In the genomic region with DNA sequence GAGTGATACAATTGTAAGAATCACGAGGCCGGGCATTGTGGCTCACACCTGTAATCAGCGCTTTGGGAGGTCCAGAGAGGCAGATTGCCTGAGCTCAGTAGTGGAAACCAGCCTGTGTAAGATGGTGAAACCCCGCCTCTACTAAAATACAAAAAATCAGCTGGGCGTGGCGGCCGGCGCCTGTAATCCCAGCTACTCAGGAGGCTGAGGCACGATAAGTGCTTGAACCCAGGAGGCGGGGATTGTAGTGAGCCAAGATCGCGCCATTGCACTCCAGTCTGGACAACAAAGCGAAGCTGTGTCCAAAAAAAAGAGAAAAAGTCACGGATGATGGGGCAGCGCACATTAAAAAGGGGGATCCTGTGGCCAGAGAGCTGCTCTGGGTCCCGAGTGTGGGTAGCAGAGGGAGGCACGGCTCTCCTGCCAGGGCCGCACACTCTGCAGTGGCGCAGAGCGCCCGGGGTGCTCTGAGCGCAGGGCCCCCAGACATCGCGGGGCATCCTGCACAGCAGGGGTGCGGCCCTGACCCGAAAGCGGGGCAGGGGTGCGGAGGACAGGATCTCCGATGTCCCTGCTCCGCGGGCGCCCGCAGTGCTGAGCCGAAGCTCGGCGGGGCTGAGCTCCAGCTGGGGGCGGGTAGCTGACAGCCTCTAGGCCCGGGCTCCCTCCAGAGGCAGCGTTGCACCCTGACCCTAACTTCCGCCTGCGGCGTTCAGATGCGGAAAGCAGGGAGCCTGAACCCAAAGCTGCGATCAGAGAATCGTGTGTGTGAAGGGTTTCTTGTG, we compare ENCODE assay signal across 9 cellular contexts. TPM values are rescaled to one million over a fixed set of nuclear protein-coding genes. Genes with fewer than 3 reads are reported as not detected.
DNase-seq lines count a peak whose midpoint lies in the region; ATAC-seq lines count a peak whose summit lies in the region.
"Had no signal": no experiment of that assay in that cellular context is flagged by ENCODE, and none has a peak within 500 bp of the region (broad histone marks: within the 10 kb centered on the region; RNA-seq: fewer than 3 reads in every experiment).

No MANE protein-coding gene starts in this region.

- CTCF ChIA-PET in activated CD8-positive, alpha-beta memory T cell treated with anti-CD3 and anti-CD28 coated beads, Interleukin-2, amount 10 ng/mL, durations not matched to agents 7 days and 5 days (lab: Charles Lee): interaction anchor here (1.2 to 2.5 kb wide), 2 partner anchors 240 to 278 kb away, joined by 4 to 5 read pairs; no protein-coding TSS in a partner anchor

- H3K9me3 Mint-ChIP-seq in activated CD8-positive, alpha-beta memory T cell treated with anti-CD3 and anti-CD28 coated beads, Interleukin-2, amount 10 ng/mL, durations not matched to agents 7 days and 5 days (ENCODE audit: low read depth): no peaks in the 10 kb centered on the region
- no peaks in the 10 kb centered on the region for H3K9me3 Mint-ChIP-seq in activated naive CD8-positive, alpha-beta T cell treated with anti-CD3 and anti-CD28 coated beads, Interleukin-2, amount 50 U/mL, for 24 hours
- H3K9me3 Mint-ChIP-seq in stimulated activated effector memory CD8-positive, alpha-beta T cell treated with anti-CD3 and anti-CD28 coated beads, Interleukin-12 subunit alpha, Interleukin-12 subunit beta, amount 100 ng/mL, for 72 hours: no peaks in the 10 kb centered on the region

- H3K4me1 Mint-ChIP-seq in activated CD8-positive, alpha-beta memory T cell treated with anti-CD3 and anti-CD28 coated beads, Interleukin-2, amount 10 ng/mL, durations not matched to agents 7 days and 5 days: no peaks in the 10 kb centered on the region
- no peaks in the 10 kb centered on the region for H3K4me1 Mint-ChIP-seq in activated naive CD8-positive, alpha-beta T cell treated with anti-CD3 and anti-CD28 coated beads, Interleukin-2, amount 50 U/mL, for 24 hours
- peaks cover 4% of the 10 kb centered on the region for H3K4me1 Mint-ChIP-seq in stimulated activated effector memory CD8-positive, alpha-beta T cell treated with anti-CD3 and anti-CD28 coated beads, Interleukin-12 subunit alpha, Interleukin-12 subunit beta, amount 100 ng/mL, for 72 hours

- H3K27me3 ChIP-seq in iPS-20b (ENCODE audit: insufficient read depth, low read length): peaks cover 29% of the 10 kb centered on the region

- H3K4me3 ChIP-seq in iPS-20b (ENCODE audit: low read length): peak overlapping the region; percentile 63

- no peaks in the 10 kb centered on the region for H3K36me3 ChIP-seq in iPS-20b (ENCODE audit: insufficient read depth, low read depth, low read length)

- H3K4me1 ChIP-seq in iPS-20b (ENCODE audit: insufficient read depth, low read length): no peaks in the 10 kb centered on the region

- peak overlapping the region; percentile 27; the same call in 1 of the 2 replicates for H3K9ac ChIP-seq in iPS-20b (ENCODE audit: low read depth, low read length)

- H3K4me3 Mint-ChIP-seq in activated CD8-positive, alpha-beta memory T cell treated with anti-CD3 and anti-CD28 coated beads, Interleukin-2, amount 10 ng/mL, durations not matched to agents 7 days and 5 days: no peak overlapping the region
- H3K4me3 Mint-ChIP-seq in activated naive CD8-positive, alpha-beta T cell treated with anti-CD3 and anti-CD28 coated beads, Interleukin-2, amount 50 U/mL, for 24 hours: no peak overlapping the region
- H3K4me3 Mint-ChIP-seq in stimulated activated effector memory CD8-positive, alpha-beta T cell treated with anti-CD3 and anti-CD28 coated beads, Interleukin-12 subunit alpha, Interleukin-12 subunit beta, amount 100 ng/mL, for 72 hours: no peak overlapping the region

- H3K9me3 ChIP-seq in iPS-20b (ENCODE audit: insufficient read depth, low read depth, low read length): no peaks in the 10 kb centered on the region

- DNase-seq in activated CD8-positive, alpha-beta memory T cell treated with anti-CD3 and anti-CD28 coated beads, Interleukin-2, amount 10 ng/mL, durations not matched to agents 7 days and 5 days: peak; percentile 63
- DNase-seq in activated CD8-positive, alpha-beta memory T cell treated with anti-CD3 and anti-CD28 coated beads, Interleukin-2, amount 50 U/mL, for 4 hours: no peak
- DNase-seq in activated naive CD8-positive, alpha-beta T cell treated with anti-CD3 and anti-CD28 coated beads, Interleukin-2, amount 50 U/mL, for 24 hours: peak; percentile 6
- DNase-seq in stimulated activated effector memory CD8-positive, alpha-beta T cell treated with anti-CD3 and anti-CD28 coated beads, Interleukin-12 subunit alpha, Interleukin-12 subunit beta, amount 100 ng/mL, for 72 hours (ENCODE audit: low spot score in 2 of 2): no peak
- DNase-seq in DMS114 treated with DMSO at 0.1 percent for 48 hours (lab: John Stamatoyannopoulos, UW; ENCODE audit: unreplicated experiment): no peak
- DNase-seq in NCI-H510A treated with DMSO at 0.1 percent for 48 hours (lab: John Stamatoyannopoulos, UW): no peak
- no peak for DNase-seq in T1000 (lab: John Stamatoyannopoulos, UW)
- DNase-seq: AML-193 had no signal

- H3K27ac ChIP-seq in iPS-20b (ENCODE audit: low read length): no peak overlapping the region

- peaks cover 14% of the 10 kb centered on the region for H3K27me3 Mint-ChIP-seq in activated CD8-positive, alpha-beta memory T cell treated with anti-CD3 and anti-CD28 coated beads, Interleukin-2, amount 10 ng/mL, durations not matched to agents 7 days and 5 days
- H3K27me3 Mint-ChIP-seq in activated naive CD8-positive, alpha-beta T cell treated with anti-CD3 and anti-CD28 coated beads, Interleukin-2, amount 50 U/mL, for 24 hours: peaks cover 2% of the 10 kb centered on the region

- H3K36me3 Mint-ChIP-seq in activated CD8-positive, alpha-beta memory T cell treated with anti-CD3 and anti-CD28 coated beads, Interleukin-2, amount 10 ng/mL, durations not matched to agents 7 days and 5 days: no peaks in the 10 kb centered on the region
- no peaks in the 10 kb centered on the region for H3K36me3 Mint-ChIP-seq in activated naive CD8-positive, alpha-beta T cell treated with anti-CD3 and anti-CD28 coated beads, Interleukin-2, amount 50 U/mL, for 24 hours (ENCODE audit: low read depth)
- H3K36me3 Mint-ChIP-seq in stimulated activated effector memory CD8-positive, alpha-beta T cell treated with anti-CD3 and anti-CD28 coated beads, Interleukin-12 subunit alpha, Interleukin-12 subunit beta, amount 100 ng/mL, for 72 hours: no peaks in the 10 kb centered on the region

- peak; percentile 87 for ATAC-seq in activated CD8-positive, alpha-beta memory T cell treated with anti-CD3 and anti-CD28 coated beads, Interleukin-2, amount 10 ng/mL, durations not matched to agents 7 days and 5 days
- ATAC-seq in activated naive CD8-positive, alpha-beta T cell treated with anti-CD3 and anti-CD28 coated beads, Interleukin-2, amount 50 U/mL, for 24 hours: peak; percentile 61
- peak; percentile 44 for ATAC-seq in stimulated activated effector memory CD8-positive, alpha-beta T cell treated with anti-CD3 and anti-CD28 coated beads, Interleukin-12 subunit alpha, Interleukin-12 subunit beta, amount 100 ng/mL, for 72 hours

- no peak overlapping the region for H3K27ac Mint-ChIP-seq in activated CD8-positive, alpha-beta memory T cell treated with anti-CD3 and anti-CD28 coated beads, Interleukin-2, amount 10 ng/mL, durations not matched to agents 7 days and 5 days
- H3K27ac Mint-ChIP-seq in activated naive CD8-positive, alpha-beta T cell treated with anti-CD3 and anti-CD28 coated beads, Interleukin-2, amount 50 U/mL, for 24 hours: no peak overlapping the region
- H3K27ac Mint-ChIP-seq in stimulated activated effector memory CD8-positive, alpha-beta T cell treated with anti-CD3 and anti-CD28 coated beads, Interleukin-12 subunit alpha, Interleukin-12 subunit beta, amount 100 ng/mL, for 72 hours: no peak overlapping the region

RNA-seq across cellular contexts. Expression of a gene that starts 30.4 kb away (rescaled TPM):
- not detected for total RNA-seq in activated CD8-positive, alpha-beta memory T cell treated with anti-CD3 and anti-CD28 coated beads, Interleukin-2, amount 10 ng/mL, durations not matched to agents 7 days and 5 days

Comparison
In these comparisons a context has a peak if more than half of its experiments do, and no peak if none do; other contexts are left out.
1. DNase-seq: peak in activated CD8-positive, alpha-beta memory T cell treated with anti-CD3 and anti-CD28 coated beads, Interleukin-2, amount 10 ng/mL, durations not matched to agents 7 days and 5 days (single experiment) and activated naive CD8-positive, alpha-beta T cell treated with anti-CD3 and anti-CD28 coated beads, Interleukin-2, amount 50 U/mL, for 24 hours (single experiment); none in activated CD8-positive, alpha-beta memory T cell treated with anti-CD3 and anti-CD28 coated beads, Interleukin-2, amount 50 U/mL, for 4 hours (single experiment), stimulated activated effector memory CD8-positive, alpha-beta T cell treated with anti-CD3 and anti-CD28 coated beads, Interleukin-12 subunit alpha, Interleukin-12 subunit beta, amount 100 ng/mL, for 72 hours (0 of 2), DMS114 treated with DMSO at 0.1 percent for 48 hours (single experiment), NCI-H510A treated with DMSO at 0.1 percent for 48 hours (single experiment) and T1000 (single experiment).
2. Peak in every context shown above with its lines, with median percentiles within 50 percentile points of each other: ATAC-seq.